In the genomic region with DNA sequence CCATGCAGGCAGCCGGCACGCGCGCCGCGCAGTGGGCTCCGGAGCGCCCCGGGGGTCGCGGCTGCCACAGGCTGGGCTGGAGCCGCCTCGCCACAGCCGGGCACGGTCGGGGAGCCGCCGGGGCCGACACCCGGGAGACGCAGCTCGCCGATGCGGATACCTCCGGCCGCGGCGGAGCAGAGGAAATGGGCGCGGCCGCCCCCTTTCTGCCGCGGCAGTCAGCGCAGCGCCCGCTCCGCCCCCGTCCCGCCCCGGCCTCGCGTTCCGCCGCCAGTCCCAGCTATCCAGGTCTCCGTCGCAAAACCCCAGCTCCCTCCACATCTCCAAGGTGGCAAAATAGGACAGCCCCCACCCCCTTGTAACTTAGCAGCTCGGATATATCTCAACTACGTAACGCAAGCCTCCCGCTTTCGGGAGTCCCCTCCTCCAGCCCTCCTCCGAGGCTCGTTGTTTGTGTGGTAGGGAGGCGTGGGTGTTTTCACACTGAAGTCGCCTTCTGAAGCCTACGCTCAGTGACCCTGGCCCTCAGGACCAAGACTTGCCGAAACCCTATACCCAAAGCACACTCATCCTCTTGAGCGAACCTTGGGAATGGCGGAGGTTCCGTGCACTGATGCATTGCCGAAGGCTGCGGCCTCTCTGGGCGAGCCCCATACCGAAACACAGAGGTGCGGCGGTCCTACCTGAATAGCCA, we compare ENCODE assay signal across 8 cellular contexts. TPM values are rescaled to one million over a fixed set of nuclear protein-coding genes. Genes with fewer than 3 reads are reported as not detected.
DNase-seq lines count a peak whose midpoint lies in the region; ATAC-seq and TF ChIP-seq lines count a peak whose summit lies in the region.

SH3BP5 (minus strand) TSS at position 182 of the 694 bp plus-strand sequence; CDS start at position 4, 178 bp downstream.

- peak within 1 kb of the TSS; percentile 90 for H3K4me3 Mint-ChIP-seq in Calu3 (ENCODE audit: low read depth, unreplicated experiment)
- peak within 1 kb of the TSS; percentile 90 for H3K4me3 Mint-ChIP-seq in activated naive CD8-positive, alpha-beta T cell
- peak within 1 kb of the TSS; percentile 99 for H3K4me3 Mint-ChIP-seq in glutamatergic neuron (ENCODE audit: unreplicated experiment)

- ATAC-seq in GM21360 (IDR thresholded peaks at IDR 0.05; ENCODE audit: unreplicated experiment) = peak; percentile 67

- H3K4me2 ChIP-seq in osteoblast (ENCODE audit: insufficient read depth, low read length) = peak within 1 kb of the TSS; percentile 91

- peaks cover 10% of the 10 kb centered on the region for H4K20me1 ChIP-seq in osteoblast (ENCODE audit: insufficient read depth, low read length)

- BruUV-seq in Calu3 (replicated peaks; lab: Mats Ljungman, UMichigan) = no TSS peak

- H3K27me3 ChIP-seq in HUES6 (ENCODE audit: control insufficient read depth, insufficient read depth, low read length) = peaks cover 24% of the 10 kb centered on the region
- H3K27me3 ChIP-seq in osteoblast (ENCODE audit: insufficient read depth, low read length) = no peaks in the 10 kb centered on the region
- no peaks in the 10 kb centered on the region for H3K27me3 ChIP-seq in tibial artery

- no peak within 1 kb of the TSS for H3K27ac ChIP-seq in HUES6 (ENCODE audit: low read depth, low read length)
- H3K27ac ChIP-seq in osteoblast (ENCODE audit: low read depth, low read length) = peak within 1 kb of the TSS; percentile 77
- H3K27ac ChIP-seq in tibial artery = peak within 1 kb of the TSS; percentile 88 to 93

- no peaks in the 10 kb centered on the region for H3K9me3 ChIP-seq in HUES6 (ENCODE audit: control insufficient read depth, insufficient read depth, low read depth, low read length)
- no peaks in the 10 kb centered on the region for H3K9me3 ChIP-seq in osteoblast (ENCODE audit: low read depth, low read length)
- H3K9me3 ChIP-seq in tibial artery = no peaks in the 10 kb centered on the region

- H3K4me1 ChIP-seq in HUES6 (ENCODE audit: control insufficient read depth, insufficient read depth, low read length) (peaks cover 28% of the 10 kb centered on the region), osteoblast (ENCODE audit: insufficient read depth, low read length) (peaks cover 34% of the 10 kb centered on the region), tibial artery (peaks cover 0 to 31% (median 15%) of the 10 kb centered on the region in 4 donors)

- no peaks in the 10 kb centered on the region for H3K9me3 Mint-ChIP-seq in Calu3 (ENCODE audit: low read depth, unreplicated experiment)
- no peaks in the 10 kb centered on the region for H3K9me3 Mint-ChIP-seq in activated naive CD8-positive, alpha-beta T cell (ENCODE audit: low read depth)
- peaks cover 5% of the 10 kb centered on the region for H3K9me3 Mint-ChIP-seq in glutamatergic neuron (ENCODE audit: unreplicated experiment)

- peaks cover 4% of the 10 kb centered on the region for H3K4me1 Mint-ChIP-seq in Calu3 (ENCODE audit: low read depth, unreplicated experiment)
- peaks cover 44% of the 10 kb centered on the region for H3K4me1 Mint-ChIP-seq in activated naive CD8-positive, alpha-beta T cell (ENCODE audit: low read depth)
- peaks cover 28% of the 10 kb centered on the region for H3K4me1 Mint-ChIP-seq in glutamatergic neuron (ENCODE audit: low read depth, unreplicated experiment)

- DNase-seq in Calu3 (peak; percentile 77), SKM-1 (lab: John Stamatoyannopoulos, UW; ENCODE audit: unreplicated experiment) (peak; percentile 47), glutamatergic neuron (peak; percentile 87), osteoblast (ENCODE audit: insufficient read length, low spot score, missing footprints) (peak; percentile 96), tibial artery (peak; percentile 64 to 90)

- CTCF ChIA-PET in Calu3 (lab: Charles Lee) = interaction anchor here (0.6 to 1.9 kb wide), 8 partner anchors 20 to 562 kb away, joined by 3 to 16 read pairs (median 4); no protein-coding TSS in a partner anchor

- no peaks in the 10 kb centered on the region for H3K27me3 Mint-ChIP-seq in Calu3 (ENCODE audit: unreplicated experiment)
- H3K27me3 Mint-ChIP-seq in activated naive CD8-positive, alpha-beta T cell = peaks cover 2% of the 10 kb centered on the region
- H3K27me3 Mint-ChIP-seq in glutamatergic neuron (ENCODE audit: unreplicated experiment) = peaks cover 7% of the 10 kb centered on the region

- peak within 1 kb of the TSS; percentile 99 for H2AFZ ChIP-seq in osteoblast (ENCODE audit: low read length)

- peak within 1 kb of the TSS; percentile 69 for H3K9ac ChIP-seq in HUES6 (ENCODE audit: low read length)

- H3K36me3 ChIP-seq in HUES6 (ENCODE audit: control insufficient read depth, insufficient read depth, low read length) (peaks cover 4% of the 10 kb centered on the region; the same call in 1 of the 2 replicates), osteoblast (ENCODE audit: insufficient read depth, low read length) (peaks cover 14% of the 10 kb centered on the region), tibial artery (peaks cover 0 to 2% (median 0%) of the 10 kb centered on the region in 3 donors)

- intact Hi-C loops in Calu3 (cut with micrococcal nuclease; ENCODE audit: unreplicated experiment) = loop anchor here (2.0 kb wide), 1 partner anchor 64 kb away; no protein-coding TSS in a partner anchor
- intact Hi-C loops in tibial artery (cut with DNase I; ENCODE audit: low total_unique reads) = loop anchor here (5.0 kb wide), 1 partner anchor 45 kb away; no protein-coding TSS in a partner anchor

- H3K79me2 ChIP-seq in osteoblast (ENCODE audit: insufficient read depth, low read length) = peaks cover 45% of the 10 kb centered on the region

- H3K36me3 Mint-ChIP-seq in Calu3 (ENCODE audit: insufficient read depth, unreplicated experiment) = peaks cover 14% of the 10 kb centered on the region
- H3K36me3 Mint-ChIP-seq in activated naive CD8-positive, alpha-beta T cell = no peaks in the 10 kb centered on the region
- no peaks in the 10 kb centered on the region for H3K36me3 Mint-ChIP-seq in glutamatergic neuron (ENCODE audit: unreplicated experiment)

- H3K4me3 ChIP-seq in HUES6 (ENCODE audit: low read depth, low read length) (peak within 1 kb of the TSS; percentile 84), osteoblast (ENCODE audit: insufficient read depth, low read length) (peak within 1 kb of the TSS; percentile 91), tibial artery (peak within 1 kb of the TSS; percentile 82 to 88)

- H3K27ac Mint-ChIP-seq in Calu3 (ENCODE audit: unreplicated experiment) = no peak within 1 kb of the TSS
- peak within 1 kb of the TSS; percentile 78 for H3K27ac Mint-ChIP-seq in activated naive CD8-positive, alpha-beta T cell
- peak within 1 kb of the TSS; percentile 90 for H3K27ac Mint-ChIP-seq in glutamatergic neuron (ENCODE audit: unreplicated experiment)

- TF ChIP-seq CTCF in Calu3 (IDR thresholded peaks at IDR 0.05; ENCODE audit: unreplicated experiment) = peak; percentile 59
- peak; percentile 65 for TF ChIP-seq CTCF in glutamatergic neuron (IDR thresholded peaks at IDR 0.05; ENCODE audit: partially characterized antibody, unreplicated experiment)
- TF ChIP-seq CTCF in osteoblast (IDR thresholded peaks at IDR 0.05; ENCODE audit: extremely low read depth, low read depth, low read length) = peak; percentile 39
- peak; percentile 82 to 87 for TF ChIP-seq CTCF in tibial artery (IDR thresholded peaks at IDR 0.05)

RNA-seq across cellular contexts. Expression of gene SH3BP5, which starts in this region (rescaled TPM):
- total RNA-seq in Calu3 (2022) = 4.0 and 4.2 TPM in 2 replicates
- 25.3 TPM for total RNA-seq in glutamatergic neuron (ENCODE audit: unreplicated experiment)
- total RNA-seq in osteoblast = 65.4 and 67.3 TPM in 2 replicates
